ENCODE assay signal across 16 cellular contexts in genomic region chr2:10318345-10318744, GRCh38. TPM values are rescaled to one million over a fixed set of nuclear protein-coding genes. Genes with fewer than 3 reads are reported as not detected.
A peak's percentile ranks its signal among the peaks of the same experiment; 100 is the strongest.
DNase-seq lines count a peak whose midpoint lies in the region; ATAC-seq and TF ChIP-seq lines count a peak whose summit lies in the region.
"Had no signal": no experiment of that assay in that cellular context is flagged by ENCODE, and none has a peak within 500 bp of the region (broad histone marks: within the 10 kb centered on the region; RNA-seq: fewer than 3 reads in every experiment).

No MANE protein-coding gene starts in this region.

- H3K27me3 Mint-ChIP-seq in CD4-positive, alpha-beta T cell, result no peaks in the 10 kb centered on the region
- H3K27me3 Mint-ChIP-seq in chondrocyte (ENCODE audit: low read depth) (no peaks in the 10 kb centered on the region), CD14-positive monocyte (ENCODE audit: low read depth in 3 of 3) (peaks cover 0 to 2% (median 0%) of the 10 kb centered on the region in 3 donors)
- H3K27me3 Mint-ChIP-seq in naive thymus-derived CD8-positive, alpha-beta T cell, result no peaks in the 10 kb centered on the region

- CTCF ChIA-PET in CD4-positive, alpha-beta T cell (lab: Charles Lee), result interaction anchor here (1.2 to 1.5 kb wide), 2 partner anchors 10 to 11 kb away, joined by 3 to 5 read pairs; no protein-coding TSS in a partner anchor

- ATAC-seq in CD4-positive, alpha-beta T cell (ENCODE audit: poor library complexity), result no peak
- no peak for ATAC-seq in naive thymus-derived CD8-positive, alpha-beta T cell
- no peak for ATAC-seq in GM18861 (IDR thresholded peaks at IDR 0.05; ENCODE audit: unreplicated experiment)
- no peak for ATAC-seq in HG03108 (IDR thresholded peaks at IDR 0.05; ENCODE audit: unreplicated experiment)
- ATAC-seq: CD8-positive, alpha-beta T cell had no signal

- H3K4me1 Mint-ChIP-seq in CD4-positive, alpha-beta T cell (ENCODE audit: low read depth), result peaks cover 78% of the 10 kb centered on the region
- no peaks in the 10 kb centered on the region for H3K4me1 Mint-ChIP-seq in chondrocyte (ENCODE audit: low read depth)
- H3K4me1 Mint-ChIP-seq in naive thymus-derived CD8-positive, alpha-beta T cell, result peaks cover 19 to 77% (median 67%) of the 10 kb centered on the region in 4 donors
- H3K4me1 Mint-ChIP-seq in CD14-positive monocyte, result peaks cover 20% of the 10 kb centered on the region

- H3K9me3 Mint-ChIP-seq in CD4-positive, alpha-beta T cell, result no peaks in the 10 kb centered on the region
- H3K9me3 Mint-ChIP-seq in chondrocyte (ENCODE audit: low read depth), result no peaks in the 10 kb centered on the region
- H3K9me3 Mint-ChIP-seq in naive thymus-derived CD8-positive, alpha-beta T cell, result no peaks in the 10 kb centered on the region
- peaks cover 0 to 3% (median 0%) of the 10 kb centered on the region in 7 donors for H3K9me3 Mint-ChIP-seq in CD14-positive monocyte
- H3K9me3 Mint-ChIP-seq: CD8-positive, alpha-beta T cell had no signal

- H3K27ac Mint-ChIP-seq in CD4-positive, alpha-beta T cell, result peak overlapping the region; percentile 84
- H3K27ac Mint-ChIP-seq in chondrocyte (ENCODE audit: unreplicated experiment), result no peak overlapping the region
- peak overlapping the region in 7 of 10 donors; percentile 42 to 76 (median 63) for H3K27ac Mint-ChIP-seq in naive thymus-derived CD8-positive, alpha-beta T cell
- no peak overlapping the region for H3K27ac Mint-ChIP-seq in CD14-positive monocyte

- H3K27me3 ChIP-seq in CD4-positive, alpha-beta T cell (ENCODE audit: control insufficient read depth, insufficient read depth, low read length), result no peaks in the 10 kb centered on the region
- H3K27me3 ChIP-seq: BE2C, BLaER1 had no signal

- POLR2A ChIA-PET in CD4-positive, alpha-beta T cell (lab: Charles Lee), result interaction anchor here (1.5 kb wide), 1 partner anchor 15 kb away, joined by 5 read pairs; the partner anchor contains the start of gene HPCAL1
- POLR2A ChIA-PET in naive thymus-derived CD8-positive, alpha-beta T cell (lab: Charles Lee), result interaction anchor here (1.6 kb wide), 1 partner anchor 10 kb away, joined by 4 read pairs; no protein-coding TSS in a partner anchor

- DNase-seq in CD4-positive, alpha-beta T cell, result no peak
- DNase-seq in chondrocyte (ENCODE audit: low spot score) (peak; percentile 63), NCI-H2227 (lab: John Stamatoyannopoulos, UW; ENCODE audit: unreplicated experiment) (no peak), CD14-positive monocyte (ENCODE audit: low spot score) (no peak)
- DNase-seq in naive thymus-derived CD8-positive, alpha-beta T cell, result no peak
- DNase-seq: 8988T; ACHN; Caco-2; Calu3; CD8-positive, alpha-beta T cell; DMS79 treated with DMSO at 0.1 percent for 48 hours; GF-D8 had no signal

- intact Hi-C loops in CD4-positive, alpha-beta T cell (cut with DNase I, micrococcal nuclease), result no loop called here
- intact Hi-C loops in CD14-positive monocyte (cut with micrococcal nuclease), result loop anchor here in 1 of 2 donors (5.0 kb wide), 1 partner anchor 99 kb away; no protein-coding TSS in a partner anchor

- H3K36me3 Mint-ChIP-seq in CD4-positive, alpha-beta T cell (ENCODE audit: low read depth), result peaks cover 19% of the 10 kb centered on the region
- H3K36me3 Mint-ChIP-seq in chondrocyte (ENCODE audit: low read depth) (no peaks in the 10 kb centered on the region), CD14-positive monocyte (peaks cover 30 to 31% of the 10 kb centered on the region in 2 donors)
- H3K36me3 Mint-ChIP-seq in naive thymus-derived CD8-positive, alpha-beta T cell, result peaks cover 0 to 23% (median 14%) of the 10 kb centered on the region in 3 donors

- H3K27ac ChIP-seq in CD4-positive, alpha-beta T cell (ENCODE audit: low read depth, low read length), result no peak overlapping the region
- H3K27ac ChIP-seq: BLaER1 had no signal

- H3K4me3 Mint-ChIP-seq in CD4-positive, alpha-beta T cell, result no peak overlapping the region
- H3K4me3 Mint-ChIP-seq in chondrocyte (ENCODE audit: unreplicated experiment) (no peak overlapping the region), CD14-positive monocyte (no peak overlapping the region)
- H3K4me3 Mint-ChIP-seq in naive thymus-derived CD8-positive, alpha-beta T cell, result no peak overlapping the region
- H3K4me3 Mint-ChIP-seq: CD8-positive, alpha-beta T cell had no signal

- no peak for TF ChIP-seq CTCF in CD4-positive, alpha-beta T cell (IDR thresholded peaks at IDR 0.05)
- TF ChIP-seq CTCF in chondrocyte (IDR thresholded peaks at IDR 0.05), result no peak
- TF ChIP-seq CTCF in CD14-positive monocyte (IDR thresholded peaks at IDR 0.05), result no peak

- H3K9me3 ChIP-seq in CD4-positive, alpha-beta T cell (ENCODE audit: control insufficient read depth, low read length), result no peaks in the 10 kb centered on the region

RNA-seq across cellular contexts. Expression of gene HPCAL1, which starts 15.6 kb away (rescaled TPM):
- 10 to 100 TPM; 24.9 to 27.9 TPM for total RNA-seq in CD4-positive, alpha-beta T cell
- total RNA-seq in chondrocyte, result 18.7 to 44.0 TPM (median 19.3 TPM) in 3 replicates
- 10 to 100 TPM; 84.9 to 86.2 TPM for total RNA-seq in naive thymus-derived CD8-positive, alpha-beta T cell
- 100 to 1,000 TPM in 1 of 3 donors, 10 to 100 TPM in 2; 71.5 to 122 (median 98.2) TPM for polyA plus RNA-seq in naive thymus-derived CD8-positive, alpha-beta T cell
- 10 to 100 TPM; 98.0 to 99.5 TPM for polyA plus RNA-seq in CD14-positive monocyte

Comparison
In these comparisons a context has a peak if more than half of its experiments do, and no peak if none do; other contexts are left out.
1. H3K27ac Mint-ChIP-seq: peak in CD4-positive, alpha-beta T cell (single experiment) and naive thymus-derived CD8-positive, alpha-beta T cell (7 of 10); none in chondrocyte (single experiment) and CD14-positive monocyte (0 of 7).